In the genomic region with DNA sequence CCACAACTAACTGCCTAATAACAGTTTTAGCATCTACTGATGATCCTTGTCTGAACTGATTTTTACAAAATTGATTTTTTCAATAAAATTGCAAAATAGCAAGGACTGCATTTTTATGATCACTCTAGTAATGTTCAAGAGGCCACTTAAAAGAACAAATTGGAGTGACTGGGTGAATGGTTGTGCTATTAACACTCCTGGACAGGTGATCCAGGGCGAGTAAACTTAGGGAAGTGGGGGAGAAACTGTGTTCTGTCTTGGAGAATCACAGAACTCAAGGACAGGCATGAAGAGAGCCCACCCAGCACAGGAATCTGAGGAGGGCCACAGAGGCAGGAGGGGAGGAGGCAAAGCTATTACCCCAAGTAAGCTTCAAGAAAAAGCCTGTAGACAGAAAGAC, we compare ENCODE assay signal across 1 cellular context.
TF ChIP-seq lines count a peak whose summit lies in the region.

No MANE protein-coding gene starts in this region.

TF ChIP-seq in GM23338, 12 proteins besides CTCF, POLR2A, EP300 and RAD21:
- TF ChIP-seq ZNF114 (CRISPR knock-in tag; IDR thresholded peaks at IDR 0.05), result no peak
- no peak for TF ChIP-seq STAT1 (IDR thresholded peaks at IDR 0.05; ENCODE audit: unreplicated experiment)
- no peak for TF ChIP-seq CREB1 (CRISPR knock-in tag; IDR thresholded peaks at IDR 0.05; ENCODE audit: low read depth)
- TF ChIP-seq EZH2phosphoT487 (IDR thresholded peaks at IDR 0.05; ENCODE audit: unreplicated experiment), result no peak
- TF ChIP-seq, protein P1, sequence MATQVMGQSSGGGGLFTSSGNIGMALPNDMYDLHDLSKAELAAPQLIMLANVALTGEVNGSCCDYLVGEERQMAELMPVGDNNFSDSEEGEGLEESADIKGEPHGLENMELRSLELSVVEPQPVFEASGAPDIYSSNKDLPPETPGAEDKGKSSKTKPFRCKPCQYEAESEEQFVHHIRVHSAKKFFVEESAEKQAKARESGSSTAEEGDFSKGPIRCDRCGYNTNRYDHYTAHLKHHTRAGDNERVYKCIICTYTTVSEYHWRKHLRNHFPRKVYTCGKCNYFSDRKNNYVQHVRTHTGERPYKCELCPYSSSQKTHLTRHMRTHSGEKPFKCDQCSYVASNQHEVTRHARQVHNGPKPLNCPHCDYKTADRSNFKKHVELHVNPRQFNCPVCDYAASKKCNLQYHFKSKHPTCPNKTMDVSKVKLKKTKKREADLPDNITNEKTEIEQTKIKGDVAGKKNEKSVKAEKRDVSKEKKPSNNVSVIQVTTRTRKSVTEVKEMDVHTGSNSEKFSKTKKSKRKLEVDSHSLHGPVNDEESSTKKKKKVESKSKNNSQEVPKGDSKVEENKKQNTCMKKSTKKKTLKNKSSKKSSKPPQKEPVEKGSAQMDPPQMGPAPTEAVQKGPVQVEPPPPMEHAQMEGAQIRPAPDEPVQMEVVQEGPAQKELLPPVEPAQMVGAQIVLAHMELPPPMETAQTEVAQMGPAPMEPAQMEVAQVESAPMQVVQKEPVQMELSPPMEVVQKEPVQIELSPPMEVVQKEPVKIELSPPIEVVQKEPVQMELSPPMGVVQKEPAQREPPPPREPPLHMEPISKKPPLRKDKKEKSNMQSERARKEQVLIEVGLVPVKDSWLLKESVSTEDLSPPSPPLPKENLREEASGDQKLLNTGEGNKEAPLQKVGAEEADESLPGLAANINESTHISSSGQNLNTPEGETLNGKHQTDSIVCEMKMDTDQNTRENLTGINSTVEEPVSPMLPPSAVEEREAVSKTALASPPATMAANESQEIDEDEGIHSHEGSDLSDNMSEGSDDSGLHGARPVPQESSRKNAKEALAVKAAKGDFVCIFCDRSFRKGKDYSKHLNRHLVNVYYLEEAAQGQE (IDR thresholded peaks at IDR 0.05; ENCODE audit: unreplicated experiment), result no peak
- no peak for TF ChIP-seq ZNF331 (CRISPR knock-in tag; IDR thresholded peaks at IDR 0.05; ENCODE audit: low read depth)
- TF ChIP-seq EZH2 (IDR thresholded peaks at IDR 0.05; ENCODE audit: low read depth, unreplicated experiment), result no peak
- TF ChIP-seq POLR2AphosphoS5 (IDR thresholded peaks at IDR 0.05; ENCODE audit: low read depth), result no peak
- no peak for TF ChIP-seq JUNB (IDR thresholded peaks at IDR 0.05; ENCODE audit: unreplicated experiment)
- TF ChIP-seq, protein P2, sequence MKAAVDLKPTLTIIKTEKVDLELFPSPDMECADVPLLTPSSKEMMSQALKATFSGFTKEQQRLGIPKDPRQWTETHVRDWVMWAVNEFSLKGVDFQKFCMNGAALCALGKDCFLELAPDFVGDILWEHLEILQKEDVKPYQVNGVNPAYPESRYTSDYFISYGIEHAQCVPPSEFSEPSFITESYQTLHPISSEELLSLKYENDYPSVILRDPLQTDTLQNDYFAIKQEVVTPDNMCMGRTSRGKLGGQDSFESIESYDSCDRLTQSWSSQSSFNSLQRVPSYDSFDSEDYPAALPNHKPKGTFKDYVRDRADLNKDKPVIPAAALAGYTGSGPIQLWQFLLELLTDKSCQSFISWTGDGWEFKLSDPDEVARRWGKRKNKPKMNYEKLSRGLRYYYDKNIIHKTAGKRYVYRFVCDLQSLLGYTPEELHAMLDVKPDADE (IDR thresholded peaks at IDR 0.05), result no peak
- TF ChIP-seq NANOG (IDR thresholded peaks at IDR 0.05; ENCODE audit: borderline replicate concordance), result no peak
- TF ChIP-seq, protein P3, sequence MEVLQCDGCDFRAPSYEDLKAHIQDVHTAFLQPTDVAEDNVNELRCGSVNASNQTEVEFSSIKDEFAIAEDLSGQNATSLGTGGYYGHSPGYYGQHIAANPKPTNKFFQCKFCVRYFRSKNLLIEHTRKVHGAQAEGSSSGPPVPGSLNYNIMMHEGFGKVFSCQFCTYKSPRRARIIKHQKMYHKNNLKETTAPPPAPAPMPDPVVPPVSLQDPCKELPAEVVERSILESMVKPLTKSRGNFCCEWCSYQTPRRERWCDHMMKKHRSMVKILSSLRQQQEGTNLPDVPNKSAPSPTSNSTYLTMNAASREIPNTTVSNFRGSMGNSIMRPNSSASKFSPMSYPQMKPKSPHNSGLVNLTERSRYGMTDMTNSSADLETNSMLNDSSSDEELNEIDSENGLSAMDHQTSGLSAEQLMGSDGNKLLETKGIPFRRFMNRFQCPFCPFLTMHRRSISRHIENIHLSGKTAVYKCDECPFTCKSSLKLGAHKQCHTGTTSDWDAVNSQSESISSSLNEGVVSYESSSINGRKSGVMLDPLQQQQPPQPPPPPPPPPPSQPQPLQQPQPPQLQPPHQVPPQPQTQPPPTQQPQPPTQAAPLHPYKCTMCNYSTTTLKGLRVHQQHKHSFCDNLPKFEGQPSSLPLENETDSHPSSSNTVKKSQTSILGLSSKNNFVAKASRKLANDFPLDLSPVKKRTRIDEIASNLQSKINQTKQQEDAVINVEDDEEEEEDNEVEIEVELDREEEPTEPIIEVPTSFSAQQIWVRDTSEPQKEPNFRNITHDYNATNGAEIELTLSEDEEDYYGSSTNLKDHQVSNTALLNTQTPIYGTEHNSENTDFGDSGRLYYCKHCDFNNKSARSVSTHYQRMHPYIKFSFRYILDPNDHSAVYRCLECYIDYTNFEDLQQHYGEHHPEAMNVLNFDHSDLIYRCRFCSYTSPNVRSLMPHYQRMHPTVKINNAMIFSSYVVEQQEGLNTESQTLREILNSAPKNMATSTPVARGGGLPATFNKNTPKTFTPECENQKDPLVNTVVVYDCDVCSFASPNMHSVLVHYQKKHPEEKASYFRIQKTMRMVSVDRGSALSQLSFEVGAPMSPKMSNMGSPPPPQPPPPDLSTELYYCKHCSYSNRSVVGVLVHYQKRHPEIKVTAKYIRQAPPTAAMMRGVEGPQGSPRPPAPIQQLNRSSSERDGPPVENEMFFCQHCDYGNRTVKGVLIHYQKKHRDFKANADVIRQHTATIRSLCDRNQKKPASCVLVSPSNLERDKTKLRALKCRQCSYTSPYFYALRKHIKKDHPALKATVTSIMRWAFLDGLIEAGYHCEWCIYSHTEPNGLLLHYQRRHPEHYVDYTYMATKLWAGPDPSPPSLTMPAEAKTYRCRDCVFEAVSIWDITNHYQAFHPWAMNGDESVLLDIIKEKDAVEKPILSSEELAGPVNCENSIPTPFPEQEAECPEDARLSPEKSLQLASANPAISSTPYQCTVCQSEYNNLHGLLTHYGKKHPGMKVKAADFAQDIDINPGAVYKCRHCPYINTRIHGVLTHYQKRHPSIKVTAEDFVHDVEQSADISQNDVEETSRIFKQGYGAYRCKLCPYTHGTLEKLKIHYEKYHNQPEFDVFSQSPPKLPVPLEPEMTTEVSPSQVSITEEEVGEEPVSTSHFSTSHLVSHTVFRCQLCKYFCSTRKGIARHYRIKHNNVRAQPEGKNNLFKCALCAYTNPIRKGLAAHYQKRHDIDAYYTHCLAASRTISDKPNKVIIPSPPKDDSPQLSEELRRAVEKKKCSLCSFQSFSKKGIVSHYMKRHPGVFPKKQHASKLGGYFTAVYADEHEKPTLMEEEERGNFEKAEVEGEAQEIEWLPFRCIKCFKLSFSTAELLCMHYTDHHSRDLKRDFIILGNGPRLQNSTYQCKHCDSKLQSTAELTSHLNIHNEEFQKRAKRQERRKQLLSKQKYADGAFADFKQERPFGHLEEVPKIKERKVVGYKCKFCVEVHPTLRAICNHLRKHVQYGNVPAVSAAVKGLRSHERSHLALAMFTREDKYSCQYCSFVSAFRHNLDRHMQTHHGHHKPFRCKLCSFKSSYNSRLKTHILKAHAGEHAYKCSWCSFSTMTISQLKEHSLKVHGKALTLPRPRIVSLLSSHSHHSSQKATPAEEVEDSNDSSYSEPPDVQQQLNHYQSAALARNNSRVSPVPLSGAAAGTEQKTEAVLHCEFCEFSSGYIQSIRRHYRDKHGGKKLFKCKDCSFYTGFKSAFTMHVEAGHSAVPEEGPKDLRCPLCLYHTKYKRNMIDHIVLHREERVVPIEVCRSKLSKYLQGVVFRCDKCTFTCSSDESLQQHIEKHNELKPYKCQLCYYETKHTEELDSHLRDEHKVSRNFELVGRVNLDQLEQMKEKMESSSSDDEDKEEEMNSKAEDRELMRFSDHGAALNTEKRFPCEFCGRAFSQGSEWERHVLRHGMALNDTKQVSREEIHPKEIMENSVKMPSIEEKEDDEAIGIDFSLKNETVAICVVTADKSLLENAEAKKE (CRISPR knock-in tag; IDR thresholded peaks at IDR 0.05), result no peak
